In the genomic region with DNA sequence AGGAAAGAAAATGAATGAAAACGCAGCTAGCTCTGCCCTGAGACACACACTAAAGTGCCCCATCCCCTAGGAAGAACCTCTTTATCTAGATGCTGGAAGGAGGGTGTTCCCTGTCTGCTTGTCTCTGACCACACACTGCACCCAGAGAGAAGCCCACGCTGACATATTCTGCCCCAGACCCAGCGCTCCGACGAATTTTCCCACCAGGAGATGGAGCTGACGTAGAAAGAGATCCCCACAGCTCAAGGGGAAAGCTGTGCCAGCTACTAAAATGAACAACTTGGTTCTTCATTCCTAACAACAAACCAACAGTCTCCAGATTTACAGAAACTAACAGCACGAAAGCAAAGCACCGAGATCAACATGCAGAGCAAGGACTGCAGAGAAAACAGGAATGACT, we compare ENCODE assay signal across 1 cellular context.
TF ChIP-seq lines count a peak whose summit lies in the region.

No MANE protein-coding gene starts in this region.

TF ChIP-seq in GM23338, 12 proteins besides CTCF, POLR2A, EP300 and RAD21 (continued from another document):
- TF ChIP-seq ETS1 (IDR thresholded peaks at IDR 0.05) (no peak), ZNF331 (CRISPR knock-in tag; IDR thresholded peaks at IDR 0.05; ENCODE audit: low read depth) (no peak), EZH2 (IDR thresholded peaks at IDR 0.05; ENCODE audit: low read depth, unreplicated experiment) (no peak), JUNB (IDR thresholded peaks at IDR 0.05; ENCODE audit: unreplicated experiment) (no peak), CREB1 (CRISPR knock-in tag; IDR thresholded peaks at IDR 0.05; ENCODE audit: low read depth) (no peak), POLR2AphosphoS5 (IDR thresholded peaks at IDR 0.05; ENCODE audit: low read depth) (no peak), EZH2phosphoT487 (IDR thresholded peaks at IDR 0.05; ENCODE audit: unreplicated experiment) (no peak), ZNF114 (CRISPR knock-in tag; IDR thresholded peaks at IDR 0.05) (no peak)
- TF ChIP-seq, protein P1, sequence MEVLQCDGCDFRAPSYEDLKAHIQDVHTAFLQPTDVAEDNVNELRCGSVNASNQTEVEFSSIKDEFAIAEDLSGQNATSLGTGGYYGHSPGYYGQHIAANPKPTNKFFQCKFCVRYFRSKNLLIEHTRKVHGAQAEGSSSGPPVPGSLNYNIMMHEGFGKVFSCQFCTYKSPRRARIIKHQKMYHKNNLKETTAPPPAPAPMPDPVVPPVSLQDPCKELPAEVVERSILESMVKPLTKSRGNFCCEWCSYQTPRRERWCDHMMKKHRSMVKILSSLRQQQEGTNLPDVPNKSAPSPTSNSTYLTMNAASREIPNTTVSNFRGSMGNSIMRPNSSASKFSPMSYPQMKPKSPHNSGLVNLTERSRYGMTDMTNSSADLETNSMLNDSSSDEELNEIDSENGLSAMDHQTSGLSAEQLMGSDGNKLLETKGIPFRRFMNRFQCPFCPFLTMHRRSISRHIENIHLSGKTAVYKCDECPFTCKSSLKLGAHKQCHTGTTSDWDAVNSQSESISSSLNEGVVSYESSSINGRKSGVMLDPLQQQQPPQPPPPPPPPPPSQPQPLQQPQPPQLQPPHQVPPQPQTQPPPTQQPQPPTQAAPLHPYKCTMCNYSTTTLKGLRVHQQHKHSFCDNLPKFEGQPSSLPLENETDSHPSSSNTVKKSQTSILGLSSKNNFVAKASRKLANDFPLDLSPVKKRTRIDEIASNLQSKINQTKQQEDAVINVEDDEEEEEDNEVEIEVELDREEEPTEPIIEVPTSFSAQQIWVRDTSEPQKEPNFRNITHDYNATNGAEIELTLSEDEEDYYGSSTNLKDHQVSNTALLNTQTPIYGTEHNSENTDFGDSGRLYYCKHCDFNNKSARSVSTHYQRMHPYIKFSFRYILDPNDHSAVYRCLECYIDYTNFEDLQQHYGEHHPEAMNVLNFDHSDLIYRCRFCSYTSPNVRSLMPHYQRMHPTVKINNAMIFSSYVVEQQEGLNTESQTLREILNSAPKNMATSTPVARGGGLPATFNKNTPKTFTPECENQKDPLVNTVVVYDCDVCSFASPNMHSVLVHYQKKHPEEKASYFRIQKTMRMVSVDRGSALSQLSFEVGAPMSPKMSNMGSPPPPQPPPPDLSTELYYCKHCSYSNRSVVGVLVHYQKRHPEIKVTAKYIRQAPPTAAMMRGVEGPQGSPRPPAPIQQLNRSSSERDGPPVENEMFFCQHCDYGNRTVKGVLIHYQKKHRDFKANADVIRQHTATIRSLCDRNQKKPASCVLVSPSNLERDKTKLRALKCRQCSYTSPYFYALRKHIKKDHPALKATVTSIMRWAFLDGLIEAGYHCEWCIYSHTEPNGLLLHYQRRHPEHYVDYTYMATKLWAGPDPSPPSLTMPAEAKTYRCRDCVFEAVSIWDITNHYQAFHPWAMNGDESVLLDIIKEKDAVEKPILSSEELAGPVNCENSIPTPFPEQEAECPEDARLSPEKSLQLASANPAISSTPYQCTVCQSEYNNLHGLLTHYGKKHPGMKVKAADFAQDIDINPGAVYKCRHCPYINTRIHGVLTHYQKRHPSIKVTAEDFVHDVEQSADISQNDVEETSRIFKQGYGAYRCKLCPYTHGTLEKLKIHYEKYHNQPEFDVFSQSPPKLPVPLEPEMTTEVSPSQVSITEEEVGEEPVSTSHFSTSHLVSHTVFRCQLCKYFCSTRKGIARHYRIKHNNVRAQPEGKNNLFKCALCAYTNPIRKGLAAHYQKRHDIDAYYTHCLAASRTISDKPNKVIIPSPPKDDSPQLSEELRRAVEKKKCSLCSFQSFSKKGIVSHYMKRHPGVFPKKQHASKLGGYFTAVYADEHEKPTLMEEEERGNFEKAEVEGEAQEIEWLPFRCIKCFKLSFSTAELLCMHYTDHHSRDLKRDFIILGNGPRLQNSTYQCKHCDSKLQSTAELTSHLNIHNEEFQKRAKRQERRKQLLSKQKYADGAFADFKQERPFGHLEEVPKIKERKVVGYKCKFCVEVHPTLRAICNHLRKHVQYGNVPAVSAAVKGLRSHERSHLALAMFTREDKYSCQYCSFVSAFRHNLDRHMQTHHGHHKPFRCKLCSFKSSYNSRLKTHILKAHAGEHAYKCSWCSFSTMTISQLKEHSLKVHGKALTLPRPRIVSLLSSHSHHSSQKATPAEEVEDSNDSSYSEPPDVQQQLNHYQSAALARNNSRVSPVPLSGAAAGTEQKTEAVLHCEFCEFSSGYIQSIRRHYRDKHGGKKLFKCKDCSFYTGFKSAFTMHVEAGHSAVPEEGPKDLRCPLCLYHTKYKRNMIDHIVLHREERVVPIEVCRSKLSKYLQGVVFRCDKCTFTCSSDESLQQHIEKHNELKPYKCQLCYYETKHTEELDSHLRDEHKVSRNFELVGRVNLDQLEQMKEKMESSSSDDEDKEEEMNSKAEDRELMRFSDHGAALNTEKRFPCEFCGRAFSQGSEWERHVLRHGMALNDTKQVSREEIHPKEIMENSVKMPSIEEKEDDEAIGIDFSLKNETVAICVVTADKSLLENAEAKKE (CRISPR knock-in tag; IDR thresholded peaks at IDR 0.05), result no peak
